In the genomic region with DNA sequence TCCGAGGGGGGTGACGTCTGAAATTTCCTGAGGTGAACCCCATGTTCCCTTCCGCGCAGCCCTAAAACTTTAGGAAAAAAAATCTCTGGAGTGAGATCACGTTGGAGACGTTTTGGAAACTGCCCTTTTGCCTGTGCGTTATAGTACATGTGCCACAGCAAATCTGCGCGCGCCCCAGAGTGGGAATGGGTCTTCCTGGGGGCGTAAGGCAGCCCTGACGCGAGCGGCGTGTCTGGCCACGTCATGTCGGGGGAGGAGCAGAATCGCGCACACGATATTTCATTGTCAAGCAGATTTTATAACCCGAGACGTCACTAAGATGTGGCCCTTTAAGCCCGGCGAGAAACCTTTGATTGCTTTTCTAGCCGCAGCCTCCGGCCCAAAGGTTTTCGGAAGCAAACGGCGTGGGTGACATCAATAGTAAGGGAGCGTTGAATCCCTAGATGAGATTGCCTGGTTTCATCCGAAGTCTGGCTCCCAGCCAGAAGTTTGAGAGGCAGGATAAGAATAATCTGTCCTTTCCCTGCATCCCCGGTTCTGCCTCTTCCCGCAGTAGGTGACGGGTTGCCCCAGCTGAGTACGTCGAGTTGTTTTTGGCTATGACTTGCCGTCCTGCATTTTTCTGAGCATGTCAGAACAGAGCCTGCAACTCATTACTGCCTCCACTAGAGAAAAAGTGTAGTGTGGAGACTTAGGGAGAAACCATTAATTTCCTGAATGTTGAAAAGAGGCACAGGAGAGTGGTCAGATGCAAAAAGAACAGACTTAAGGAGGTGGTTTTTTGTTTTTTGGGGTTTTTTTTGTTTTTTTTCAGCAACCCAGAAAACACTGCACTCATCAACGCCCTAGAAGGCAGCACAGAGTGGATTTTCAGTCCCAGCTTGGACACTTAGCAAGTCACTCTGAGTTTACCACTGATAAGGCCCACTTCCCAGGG, we compare ENCODE assay signal across 1 cellular context.
A peak's percentile ranks its signal among the peaks of the same experiment; 100 is the strongest.
TF ChIP-seq lines count a peak whose summit lies in the region.

No MANE protein-coding gene starts in this region.

TF ChIP-seq in K562, 482 proteins besides CTCF, POLR2A, EP300 and RAD21 (continued from another document):
- TF ChIP-seq, protein P1, sequence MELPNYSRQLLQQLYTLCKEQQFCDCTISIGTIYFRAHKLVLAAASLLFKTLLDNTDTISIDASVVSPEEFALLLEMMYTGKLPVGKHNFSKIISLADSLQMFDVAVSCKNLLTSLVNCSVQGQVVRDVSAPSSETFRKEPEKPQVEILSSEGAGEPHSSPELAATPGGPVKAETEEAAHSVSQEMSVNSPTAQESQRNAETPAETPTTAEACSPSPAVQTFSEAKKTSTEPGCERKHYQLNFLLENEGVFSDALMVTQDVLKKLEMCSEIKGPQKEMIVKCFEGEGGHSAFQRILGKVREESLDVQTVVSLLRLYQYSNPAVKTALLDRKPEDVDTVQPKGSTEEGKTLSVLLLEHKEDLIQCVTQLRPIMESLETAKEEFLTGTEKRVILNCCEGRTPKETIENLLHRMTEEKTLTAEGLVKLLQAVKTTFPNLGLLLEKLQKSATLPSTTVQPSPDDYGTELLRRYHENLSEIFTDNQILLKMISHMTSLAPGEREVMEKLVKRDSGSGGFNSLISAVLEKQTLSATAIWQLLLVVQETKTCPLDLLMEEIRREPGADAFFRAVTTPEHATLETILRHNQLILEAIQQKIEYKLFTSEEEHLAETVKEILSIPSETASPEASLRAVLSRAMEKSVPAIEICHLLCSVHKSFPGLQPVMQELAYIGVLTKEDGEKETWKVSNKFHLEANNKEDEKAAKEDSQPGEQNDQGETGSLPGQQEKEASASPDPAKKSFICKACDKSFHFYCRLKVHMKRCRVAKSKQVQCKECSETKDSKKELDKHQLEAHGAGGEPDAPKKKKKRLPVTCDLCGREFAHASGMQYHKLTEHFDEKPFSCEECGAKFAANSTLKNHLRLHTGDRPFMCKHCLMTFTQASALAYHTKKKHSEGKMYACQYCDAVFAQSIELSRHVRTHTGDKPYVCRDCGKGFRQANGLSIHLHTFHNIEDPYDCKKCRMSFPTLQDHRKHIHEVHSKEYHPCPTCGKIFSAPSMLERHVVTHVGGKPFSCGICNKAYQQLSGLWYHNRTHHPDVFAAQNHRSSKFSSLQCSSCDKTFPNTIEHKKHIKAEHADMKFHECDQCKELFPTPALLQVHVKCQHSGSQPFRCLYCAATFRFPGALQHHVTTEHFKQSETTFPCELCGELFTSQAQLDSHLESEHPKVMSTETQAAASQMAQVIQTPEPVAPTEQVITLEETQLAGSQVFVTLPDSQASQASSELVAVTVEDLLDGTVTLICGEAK (IDR thresholded peaks at IDR 0.05) = peak; percentile 34; the same call in 1 of the 2 replicates
- TF ChIP-seq, protein P1 (CRISPR knock-in tag; IDR thresholded peaks at IDR 0.05) = no peak
- TF ChIP-seq, protein P2, sequence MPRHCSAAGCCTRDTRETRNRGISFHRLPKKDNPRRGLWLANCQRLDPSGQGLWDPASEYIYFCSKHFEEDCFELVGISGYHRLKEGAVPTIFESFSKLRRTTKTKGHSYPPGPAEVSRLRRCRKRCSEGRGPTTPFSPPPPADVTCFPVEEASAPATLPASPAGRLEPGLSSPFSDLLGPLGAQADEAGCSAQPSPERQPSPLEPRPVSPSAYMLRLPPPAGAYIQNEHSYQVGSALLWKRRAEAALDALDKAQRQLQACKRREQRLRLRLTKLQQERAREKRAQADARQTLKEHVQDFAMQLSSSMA (CRISPR knock-in tag; IDR thresholded peaks at IDR 0.05) = no peak
- peak; percentile 97 for TF ChIP-seq CREM (IDR thresholded peaks at IDR 0.05; ENCODE audit: low read depth)
- TF ChIP-seq MCM3 (IDR thresholded peaks at IDR 0.05) = no peak
- TF ChIP-seq WHSC1 (IDR thresholded peaks at IDR 0.05; ENCODE audit: low read length) = no peak
- no peak for TF ChIP-seq SP2 (IDR thresholded peaks at IDR 0.05; ENCODE audit: extremely low read depth, low read depth, low read length, poor library complexity, severe bottlenecking)
- TF ChIP-seq, protein P3, sequence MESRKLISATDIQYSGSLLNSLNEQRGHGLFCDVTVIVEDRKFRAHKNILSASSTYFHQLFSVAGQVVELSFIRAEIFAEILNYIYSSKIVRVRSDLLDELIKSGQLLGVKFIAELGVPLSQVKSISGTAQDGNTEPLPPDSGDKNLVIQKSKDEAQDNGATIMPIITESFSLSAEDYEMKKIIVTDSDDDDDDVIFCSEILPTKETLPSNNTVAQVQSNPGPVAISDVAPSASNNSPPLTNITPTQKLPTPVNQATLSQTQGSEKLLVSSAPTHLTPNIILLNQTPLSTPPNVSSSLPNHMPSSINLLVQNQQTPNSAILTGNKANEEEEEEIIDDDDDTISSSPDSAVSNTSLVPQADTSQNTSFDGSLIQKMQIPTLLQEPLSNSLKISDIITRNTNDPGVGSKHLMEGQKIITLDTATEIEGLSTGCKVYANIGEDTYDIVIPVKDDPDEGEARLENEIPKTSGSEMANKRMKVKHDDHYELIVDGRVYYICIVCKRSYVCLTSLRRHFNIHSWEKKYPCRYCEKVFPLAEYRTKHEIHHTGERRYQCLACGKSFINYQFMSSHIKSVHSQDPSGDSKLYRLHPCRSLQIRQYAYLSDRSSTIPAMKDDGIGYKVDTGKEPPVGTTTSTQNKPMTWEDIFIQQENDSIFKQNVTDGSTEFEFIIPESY (CRISPR knock-in tag; IDR thresholded peaks at IDR 0.05) = no peak; the same call in 1 of the 2 replicates
- TF ChIP-seq HOXB6 (CRISPR knock-in tag; IDR thresholded peaks at IDR 0.05; ENCODE audit: borderline replicate concordance) = no peak
